Comparison of ENCODE assay signal across 16 cellular contexts in the genomic region with DNA sequence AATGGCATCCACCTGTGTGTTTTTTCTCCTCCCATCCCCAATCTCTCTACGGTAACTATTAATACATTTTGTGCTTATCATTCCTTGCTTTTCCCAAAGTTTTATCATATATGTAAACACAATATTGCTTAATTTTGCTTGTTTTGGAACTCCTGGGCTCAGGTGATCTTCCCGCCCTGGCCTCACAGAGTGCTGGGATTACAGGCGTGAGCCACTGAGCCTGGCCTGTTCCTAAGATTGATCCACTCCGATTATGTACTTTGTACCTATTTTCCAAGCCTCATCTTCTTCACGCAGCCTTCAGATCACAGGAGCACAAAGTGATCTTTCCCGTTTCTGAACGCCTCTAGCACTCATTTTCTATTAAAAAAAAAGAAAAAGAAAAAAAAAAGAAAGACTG.
"Had no signal": no experiment of that assay in that cellular context is flagged by ENCODE, and none has a peak within 500 bp of the region (broad histone marks: within the 10 kb centered on the region; RNA-seq: fewer than 3 reads in every experiment).

No MANE protein-coding gene starts in this region.

- DNase-seq: cortex of kidney; dorsolateral prefrontal cortex; effector CD8-positive, alpha-beta T cell; foreskin melanocyte; heart left ventricle; hypothalamus; kidney glomerular epithelial cell; lower lobe of right lung; midbrain; nephron progenitor cell; sigmoid colon; stimulated activated naive CD4-positive, alpha-beta T cell; stomach; substantia nigra; trophoblast cell had no signal

- H3K36me3 Mint-ChIP-seq: memory B cell had no signal

- H3K36me3 ChIP-seq: heart left ventricle, lower lobe of right lung, sigmoid colon, stomach had no signal

- H3K27me3 ChIP-seq: dorsolateral prefrontal cortex, heart left ventricle, sigmoid colon, stomach had no signal

- H3K9me3 Mint-ChIP-seq: memory B cell, nephron progenitor cell had no signal

- H3K9me3 ChIP-seq: heart left ventricle, lower lobe of right lung, sigmoid colon, stomach had no signal

- H3K27ac Mint-ChIP-seq: memory B cell, nephron progenitor cell had no signal

- ATAC-seq: heart left ventricle, lower lobe of right lung had no signal

- H3K4me3 Mint-ChIP-seq: memory B cell had no signal
